ENCODE assay signal across 2 cellular contexts in genomic region chrX:135030207-135030963, GRCh38. TPM values are rescaled to one million over a fixed set of nuclear protein-coding genes. Genes with fewer than 3 reads are reported as not detected.
"Had no signal": no experiment of that assay in that cellular context is flagged by ENCODE, and none has a peak within 500 bp of the region (broad histone marks: within the 10 kb centered on the region; RNA-seq: fewer than 3 reads in every experiment).

No MANE protein-coding gene starts in this region.

RNA-seq across cellular contexts. Expression of gene SMIM10, which starts 39.6 kb away (rescaled TPM):
- total RNA-seq: MCF 10A, T-cell had no signal
